Comparison of ENCODE assay signal across 13 cellular contexts in genomic region chr11:114478768-114479167, GRCh38. TPM values are rescaled to one million over a fixed set of nuclear protein-coding genes. Genes with fewer than 3 reads are reported as not detected.
DNase-seq lines count a peak whose midpoint lies in the region; ATAC-seq and TF ChIP-seq lines count a peak whose summit lies in the region.
"Had no signal": no experiment of that assay in that cellular context is flagged by ENCODE, and none has a peak within 500 bp of the region (broad histone marks: within the 10 kb centered on the region; RNA-seq: fewer than 3 reads in every experiment).

No MANE protein-coding gene starts in this region.

- H3K23ac ChIP-seq in mesendoderm (ENCODE audit: low read length): no peak overlapping the region

- no CpG with 5 or more reads among the region's 4 CpGs for WGBS in mesendoderm (ENCODE audit: extremely low coverage, insufficient coverage, low lambda C conversion rate)

- peak overlapping the region; percentile 25 for H3K18ac ChIP-seq in mesendoderm (ENCODE audit: low read length)

- no peak overlapping the region for H3K9ac ChIP-seq in mesendoderm (ENCODE audit: low read length)

- H3K27me3 Mint-ChIP-seq in endothelial cell (ENCODE audit: unreplicated experiment): peaks cover 2% of the 10 kb centered on the region

- H3K36me3 ChIP-seq in mesendoderm (ENCODE audit: control insufficient read depth, insufficient read depth, low read length): no peaks in the 10 kb centered on the region

- no peaks in the 10 kb centered on the region for H3K9me3 Mint-ChIP-seq in endothelial cell (ENCODE audit: unreplicated experiment)
- H3K9me3 Mint-ChIP-seq: activated naive CD8-positive, alpha-beta T cell treated with anti-CD3 and anti-CD28 coated beads, Interleukin-2, amount 10 ng/mL, durations not matched to agents 7 days and 5 days had no signal

- H3K4me3 Mint-ChIP-seq in endothelial cell (ENCODE audit: unreplicated experiment): no peak overlapping the region
- H3K4me3 Mint-ChIP-seq: activated naive CD8-positive, alpha-beta T cell treated with anti-CD3 and anti-CD28 coated beads, Interleukin-2, amount 10 ng/mL, durations not matched to agents 7 days and 5 days had no signal

- peaks cover 21% of the 10 kb centered on the region for H3K4me1 Mint-ChIP-seq in endothelial cell (ENCODE audit: unreplicated experiment)
- H3K4me1 Mint-ChIP-seq: activated naive CD8-positive, alpha-beta T cell treated with anti-CD3 and anti-CD28 coated beads, Interleukin-2, amount 10 ng/mL, durations not matched to agents 7 days and 5 days had no signal

- H3K79me2 ChIP-seq in mesendoderm (ENCODE audit: control insufficient read depth, insufficient read depth, low read length): no peaks in the 10 kb centered on the region

- no peak overlapping the region for H4K5ac ChIP-seq in mesendoderm (ENCODE audit: low read length)

- peak overlapping the region; percentile 28 for H2BK5ac ChIP-seq in mesendoderm (ENCODE audit: low read length)

- H3K79me1 ChIP-seq in mesendoderm (ENCODE audit: low read length): no peaks in the 10 kb centered on the region

- H3K4ac ChIP-seq in mesendoderm (ENCODE audit: low read depth, low read length): no peak overlapping the region

- H2BK15ac ChIP-seq in mesendoderm (replicated peaks; ENCODE audit: low read depth): no peak overlapping the region

- H3K4me2 ChIP-seq in mesendoderm (ENCODE audit: low read length): no peak overlapping the region

- H3K36me3 Mint-ChIP-seq in endothelial cell (ENCODE audit: low read depth, unreplicated experiment): no peaks in the 10 kb centered on the region
- H3K36me3 Mint-ChIP-seq: activated naive CD8-positive, alpha-beta T cell treated with anti-CD3 and anti-CD28 coated beads, Interleukin-2, amount 10 ng/mL, durations not matched to agents 7 days and 5 days had no signal

- no peak for ATAC-seq in GM21825 (IDR thresholded peaks at IDR 0.05; ENCODE audit: unreplicated experiment)
- ATAC-seq: left cardiac atrium had no signal

- H3K56ac ChIP-seq in mesendoderm (ENCODE audit: low read length): no peak overlapping the region

- peaks cover 4% of the 10 kb centered on the region for H3K4me1 ChIP-seq in mesendoderm (ENCODE audit: control insufficient read depth, low read depth, low read length)
- H3K4me1 ChIP-seq: testis had no signal

- peak overlapping the region; percentile 17 for H3K27ac ChIP-seq in mesendoderm (ENCODE audit: low read depth, low read length)
- H3K27ac ChIP-seq: testis had no signal

- TF ChIP-seq CTCF in endothelial cell (IDR thresholded peaks at IDR 0.05; ENCODE audit: unreplicated experiment): no peak

- DNase-seq in HCEC 1CT: peak; percentile 13
- DNase-seq in OCI-M1 (lab: John Stamatoyannopoulos, UW): peak; percentile 46
- no peak for DNase-seq in endothelial cell (ENCODE audit: low spot score)
- peak; percentile 40 for DNase-seq in mesendoderm
- no peak for DNase-seq in NCI-H2171 (lab: John Stamatoyannopoulos, UW)
- DNase-seq in activated gamma-delta T cell treated with Interleukin-2 at 50 U/mL for 16 hours: no peak
- DNase-seq in NCI-H2227 treated with DMSO at 0.1 percent for 48 hours (lab: John Stamatoyannopoulos, UW): no peak
- DNase-seq: activated naive CD8-positive, alpha-beta T cell treated with anti-CD3 and anti-CD28 coated beads, Interleukin-2, amount 10 ng/mL, durations not matched to agents 7 days and 5 days; C1 segment of cervical spinal cord; GDM1; left cardiac atrium; testis had no signal

- no peak overlapping the region for H3K4me3 ChIP-seq in mesendoderm (ENCODE audit: low read length)
- H3K4me3 ChIP-seq: testis had no signal

- no peaks in the 10 kb centered on the region for H3K27me3 ChIP-seq in mesendoderm (ENCODE audit: insufficient read depth, low read length, poor library complexity)
- H3K27me3 ChIP-seq: testis had no signal

- peak overlapping the region; percentile 61 for H3K27ac Mint-ChIP-seq in endothelial cell (ENCODE audit: unreplicated experiment)
- H3K27ac Mint-ChIP-seq: activated naive CD8-positive, alpha-beta T cell treated with anti-CD3 and anti-CD28 coated beads, Interleukin-2, amount 10 ng/mL, durations not matched to agents 7 days and 5 days had no signal

- H4K8ac ChIP-seq in mesendoderm (ENCODE audit: low read depth, low read length): no peak overlapping the region

- no peak overlapping the region for H2BK120ac ChIP-seq in mesendoderm (ENCODE audit: low read depth, low read length)

- H2AK5ac ChIP-seq in mesendoderm (ENCODE audit: low read length): no peak overlapping the region

RNA-seq across cellular contexts. Expression of gene REXO2, which starts 39.5 kb away (rescaled TPM):
- total RNA-seq in endothelial cell (ENCODE audit: unreplicated experiment): 71.6 TPM
- polyA plus RNA-seq in mesendoderm (2013, experiment 1 of 2): 150 TPM
- polyA plus RNA-seq in mesendoderm (2013, experiment 2 of 2): 154 TPM

Comparison
In these comparisons a context has a peak if more than half of its experiments do, and no peak if none do; other contexts are left out.
1. DNase-seq: peak in HCEC 1CT (single experiment), OCI-M1 (single experiment) and mesendoderm (single experiment); none in endothelial cell (single experiment), NCI-H2171 (single experiment), activated gamma-delta T cell treated with Interleukin-2 at 50 U/mL for 16 hours (single experiment) and NCI-H2227 treated with DMSO at 0.1 percent for 48 hours (single experiment).